Comparison of ENCODE assay signal across 8 cellular contexts in genomic region chr6:45377555-45378323, GRCh38. TPM values are rescaled to one million over a fixed set of nuclear protein-coding genes. Genes with fewer than 3 reads are reported as not detected.
DNase-seq lines count a peak whose midpoint lies in the region; ATAC-seq and TF ChIP-seq lines count a peak whose summit lies in the region.

Gene SUPT3H (minus strand): TSS chr6:45377934.

- H3K36me3 ChIP-seq in HUES64 (ENCODE audit: insufficient read depth, low read length) (no peaks in the 10 kb centered on the region), OCI-LY7 (ENCODE audit: insufficient read depth, low read length) (no peaks in the 10 kb centered on the region), esophagus (ENCODE audit: control insufficient read depth in 2 of 2, insufficient read depth in 2 of 2, low read length in 1 of 2) (no peaks in the 10 kb centered on the region), muscle layer of colon (ENCODE audit: insufficient read depth, low read length) (no peaks in the 10 kb centered on the region)

- CTCF ChIA-PET in OCI-LY7 (lab: Charles Lee; ENCODE audit: unreplicated experiment): interaction anchor here (0.6 kb wide), 1 partner anchor 276 kb away, joined by 3 read pairs; no protein-coding TSS in a partner anchor

- no peaks in the 10 kb centered on the region for H3K9me2 ChIP-seq in OCI-LY7 (ENCODE audit: insufficient read depth, low read length)

- H3K79me2 ChIP-seq in OCI-LY7 (ENCODE audit: insufficient read depth, low read depth, low read length): no peaks in the 10 kb centered on the region

- H3K9ac ChIP-seq in HUES64 (ENCODE audit: low read depth, low read length) (peak within 1 kb of the TSS; percentile 89), muscle layer of colon (ENCODE audit: low read length) (peak within 1 kb of the TSS; percentile 93)

- peak within 1 kb of the TSS; percentile 94 for H3K4me2 ChIP-seq in OCI-LY7 (ENCODE audit: low read length)

- TF ChIP-seq CTCF in OCI-LY7 (conservative IDR thresholded peaks at IDR 0.05; ENCODE audit: low read length): peak; percentile 25; the same call in 1 of the 2 replicates

- H4K20me1 ChIP-seq in OCI-LY7 (ENCODE audit: insufficient read depth, low read length): no peaks in the 10 kb centered on the region

- peaks cover 17% of the 10 kb centered on the region for H3K4me1 ChIP-seq in HUES64 (ENCODE audit: insufficient read depth, low read length)
- peaks cover 16% of the 10 kb centered on the region for H3K4me1 ChIP-seq in OCI-LY7 (ENCODE audit: insufficient read depth, low read length, poor library complexity, severe bottlenecking)
- H3K4me1 ChIP-seq in esophagus (ENCODE audit: control insufficient read depth in 2 of 2, insufficient read depth in 2 of 2, low read length in 1 of 2): no peaks in the 10 kb centered on the region
- H3K4me1 ChIP-seq in muscle layer of colon (ENCODE audit: insufficient read depth, low read length): peaks cover 6% of the 10 kb centered on the region

- H2AFZ ChIP-seq in OCI-LY7 (ENCODE audit: low read length): peak within 1 kb of the TSS; percentile 100

- H3K4me3 ChIP-seq in HUES64 (ENCODE audit: low read length) (peak within 1 kb of the TSS; percentile 95), OCI-LY7 (ENCODE audit: low read depth, low read length, poor library complexity, severe bottlenecking) (peak within 1 kb of the TSS; percentile 80), esophagus (ENCODE audit: low read depth in 1 of 2, low read length in 2 of 2) (peak within 1 kb of the TSS; percentile 76 to 90), muscle layer of colon (ENCODE audit: low read depth in 1 of 2, low read length in 2 of 2) (peak within 1 kb of the TSS; percentile 96 to 97)

- H3K27ac ChIP-seq in HUES64 (ENCODE audit: low read depth, low read length) (peak within 1 kb of the TSS; percentile 92), OCI-LY7 (ENCODE audit: low read depth, low read length, poor library complexity, severe bottlenecking) (peak within 1 kb of the TSS; percentile 21), esophagus (ENCODE audit: low read depth in 2 of 2, low read length in 1 of 2) (peak within 1 kb of the TSS; percentile 95 to 97), muscle layer of colon (ENCODE audit: low read depth, low read length) (peak within 1 kb of the TSS; percentile 96)

- under 1% methylated on average over 74 of the region's 75 CpGs for WGBS in HUES64
- WGBS in esophagus, 2 donors: 0% methylated on average over 71 to 75 of the region's 75 CpGs

- POLR2A ChIA-PET in OCI-LY7 (lab: Charles Lee): interaction anchor here (0.6 to 1.3 kb wide), 6 partner anchors 11 to 971 kb away, joined by 3 to 6 read pairs (median 4); no protein-coding TSS in a partner anchor

- peak; percentile 88 for ATAC-seq in GM21515 (IDR thresholded peaks at IDR 0.05; ENCODE audit: unreplicated experiment)

- H3K9me3 ChIP-seq in HUES64 (ENCODE audit: insufficient read depth, low read depth, low read length): no peaks in the 10 kb centered on the region
- H3K9me3 ChIP-seq in OCI-LY7 (ENCODE audit: low read length): no peaks in the 10 kb centered on the region
- no peaks in the 10 kb centered on the region for H3K9me3 ChIP-seq in esophagus (ENCODE audit: control insufficient read depth in 2 of 2, insufficient read depth in 1 of 2, low read depth in 1 of 2, low read length in 1 of 2)
- no peaks in the 10 kb centered on the region for H3K9me3 ChIP-seq in muscle layer of colon (ENCODE audit: low read length)

- peak; percentile 93 for DNase-seq in DMS114 treated with DMSO at 0.1 percent for 48 hours (lab: John Stamatoyannopoulos, UW; ENCODE audit: unreplicated experiment)
- peak; percentile 92 for DNase-seq in OCI-LY7 (ENCODE audit: low spot score)
- DNase-seq in activated T-cell treated with anti-CD3 and anti-CD28 coated beads, Interleukin-2, amount 50 U/mL, for 1 hour: peak; percentile 90
- DNase-seq in stimulated activated CD8-positive, alpha-beta memory T cell treated with anti-CD3 and anti-CD28 coated beads, Interleukin-7, amount 100 ng/mL, for 1 hour (ENCODE audit: low read depth in 2 of 2): peak; percentile 74 to 82

- intact Hi-C loops in OCI-LY7 (cut with micrococcal nuclease; ENCODE audit: unreplicated experiment): loop anchor here (5.0 kb wide), 3 partner anchors 45 to 1270 kb away; no protein-coding TSS in a partner anchor

- H3K27me3 ChIP-seq in HUES64 (ENCODE audit: insufficient read depth, low read length) (no peaks in the 10 kb centered on the region), esophagus (ENCODE audit: control insufficient read depth in 1 of 2, insufficient read depth in 2 of 2, low read length in 2 of 2) (no peaks in the 10 kb centered on the region), muscle layer of colon (ENCODE audit: control insufficient read depth in 1 of 2, insufficient read depth in 2 of 2, low read length in 2 of 2) (no peaks in the 10 kb centered on the region)

- BruUV-seq in OCI-LY7 (replicated peaks; lab: Mats Ljungman, UMichigan): no TSS peak

RNA-seq across cellular contexts. Expression of gene SUPT3H, which starts in this region (rescaled TPM):
- 19.8 TPM for polyA plus RNA-seq in HUES64 (2013, experiment 1 of 2)
- 19.3 TPM for polyA plus RNA-seq in HUES64 (2013, experiment 2 of 2)
- 0.44 and 1.1 TPM in 2 replicates for total RNA-seq in OCI-LY7 (2014; rRNA removed; shearing (Covaris generic))
- 6.6 and 7.1 TPM in 2 replicates for total RNA-seq in OCI-LY7 (2022)
- polyA plus RNA-seq in esophagus: 1 to 10 TPM; 2.8 to 3.6 TPM

Comparison
In these comparisons a context has a peak if more than half of its experiments do, and no peak if none do; other contexts are left out.
1. Peak in every context shown above with its lines: DNase-seq, ATAC-seq, H3K4me3 ChIP-seq and H3K27ac ChIP-seq.
2. H3K27ac ChIP-seq: peak in every context shown above with its lines; median percentile 96 in esophagus; 96 in muscle layer of colon; 92 in HUES64; 21 in OCI-LY7.